In genomic region chr22:40472579-40472978, GRCh38 we compare ENCODE assay signal across 15 cellular contexts.
DNase-seq lines count a peak whose midpoint lies in the region; ATAC-seq and TF ChIP-seq lines count a peak whose summit lies in the region.
"Had no signal": no experiment of that assay in that cellular context is flagged by ENCODE, and none has a peak within 500 bp of the region (broad histone marks: within the 10 kb centered on the region; RNA-seq: fewer than 3 reads in every experiment).

No MANE protein-coding gene starts in this region.

- dilution Hi-C loops in IMR-90 (cut with HindIII; ENCODE audit: low sequenced_read_pairs, unreplicated experiment): no loop called here

- H3K23ac ChIP-seq in IMR-90 (ENCODE audit: low read depth, low read length): peak overlapping the region; percentile 53; the same call in 1 of the 2 replicates

- in situ Hi-C loops in IMR-90 (cut with MboI; ENCODE audit: low sequenced_read_pairs): no loop called here

- no peak for TF ChIP-seq CTCF in CD4-positive, alpha-beta T cell (IDR thresholded peaks at IDR 0.05)
- TF ChIP-seq CTCF in IMR-90 (conservative IDR thresholded peaks at IDR 0.05; ENCODE audit: low read depth, low read length) (no peak), osteocyte (IDR thresholded peaks at IDR 0.05) (no peak), GM10266 (IDR thresholded peaks at IDR 0.05; ENCODE audit: control insufficient read depth, insufficient read depth, low read depth, missing control alignments) (no peak)

- H3K18ac ChIP-seq in IMR-90 (ENCODE audit: low read depth, low read length): no peak overlapping the region

- peaks cover 43 to 73% of the 10 kb centered on the region in 2 experiments for H3K79me1 ChIP-seq in IMR-90 (ENCODE audit: low read depth in 1 of 2, low read length in 2 of 2)

- BruUV-seq in IMR-90 (replicated peaks; lab: Mats Ljungman, UMichigan): no TSS peak

- no CpG with 5 or more reads among the region's 1 CpG for WGBS in IMR-90 (ENCODE audit: extremely low coverage in 2 of 2, insufficient read length in 1 of 2), 2 experiments

- H4K20me1 ChIP-seq in IMR-90 (ENCODE audit: insufficient read depth, low read length): peaks cover 22% of the 10 kb centered on the region; the same call in 1 of the 2 replicates

- POLR2A ChIA-PET in CD4-positive, alpha-beta T cell (lab: Charles Lee): interaction anchor here (1.2 to 1.3 kb wide), 2 partner anchors 10 to 14 kb away, joined by 4 to 5 read pairs; no protein-coding TSS in a partner anchor
- POLR2A ChIA-PET in IMR-90 (lab: Charles Lee; ENCODE audit: unreplicated experiment): no interaction called here

- H2BK15ac ChIP-seq in IMR-90 (ENCODE audit: low read depth, low read length): no peak overlapping the region

- no peaks in the 10 kb centered on the region for H3K9me3 ChIP-seq in CD4-positive, alpha-beta T cell (ENCODE audit: control insufficient read depth, low read length)
- H3K9me3 ChIP-seq in IMR-90 (ENCODE audit: control insufficient read depth, insufficient read depth, low read length): no peaks in the 10 kb centered on the region
- H3K9me3 ChIP-seq in iPS-20b (ENCODE audit: insufficient read depth, low read depth, low read length): no peaks in the 10 kb centered on the region
- H3K9me3 ChIP-seq: BLaER1 treated with 17β-estradiol and CSF1 and Interleukin-3, amounts not matched to agents 10 nM and 100 nM had no signal

- peaks cover 3% of the 10 kb centered on the region for H3K4me1 ChIP-seq in IMR-90 (ENCODE audit: control insufficient read depth, insufficient read depth, low read length)
- H3K4me1 ChIP-seq in iPS-20b (ENCODE audit: insufficient read depth, low read length): peaks cover 15% of the 10 kb centered on the region

- H4K91ac ChIP-seq in IMR-90 (ENCODE audit: insufficient read depth, low read depth, low read length): no peak overlapping the region

- H3K4me1 Mint-ChIP-seq in CD4-positive, alpha-beta T cell (ENCODE audit: low read depth): peaks cover 46% of the 10 kb centered on the region
- H3K4me1 Mint-ChIP-seq in osteocyte (ENCODE audit: unreplicated experiment): peaks cover 19% of the 10 kb centered on the region

- peak overlapping the region; percentile 63 for H3K27ac Mint-ChIP-seq in CD4-positive, alpha-beta T cell
- H3K27ac Mint-ChIP-seq in osteocyte (ENCODE audit: unreplicated experiment): peak overlapping the region; percentile 73

- intact Hi-C loops in CD4-positive, alpha-beta T cell (cut with DNase I, micrococcal nuclease): no loop called here
- intact Hi-C loops in IMR-90 (cut with micrococcal nuclease): no loop called here

- no peak for DNase-seq in CD4-positive, alpha-beta T cell
- no peak for DNase-seq in IMR-90
- DNase-seq in osteocyte (ENCODE audit: extremely low spot score, unreplicated experiment): no peak
- no peak for DNase-seq in stimulated activated naive CD4-positive, alpha-beta T cell treated with Interleukin-2 at 50 U/mL for 16 hours (lab: John Stamatoyannopoulos, UW)
- no peak for DNase-seq in GM10266 (ENCODE audit: extremely low spot score)
- DNase-seq: 8988T; ACHN; CD4-positive, CD25-positive, alpha-beta regulatory T cell; DMS79; EL had no signal

- no peak overlapping the region for H3K4me3 Mint-ChIP-seq in CD4-positive, alpha-beta T cell
- H3K4me3 Mint-ChIP-seq in osteocyte (ENCODE audit: unreplicated experiment): no peak overlapping the region
- H3K4me3 Mint-ChIP-seq: CD4-positive, CD25-positive, alpha-beta regulatory T cell had no signal

- H2AK5ac ChIP-seq in IMR-90 (ENCODE audit: low read depth, low read length): no peak overlapping the region

- H2BK120ac ChIP-seq in IMR-90 (ENCODE audit: low read depth, low read length): no peak overlapping the region

- no peak overlapping the region for H3K4me2 ChIP-seq in IMR-90 (ENCODE audit: low read depth, low read length)
- H3K4me2 ChIP-seq: BLaER1 treated with 17β-estradiol and CSF1 and Interleukin-3, amounts not matched to agents 10 nM and 100 nM had no signal

- H3K27me3 ChIP-seq in CD4-positive, alpha-beta T cell (ENCODE audit: control insufficient read depth, insufficient read depth, low read length): no peaks in the 10 kb centered on the region
- H3K27me3 ChIP-seq in IMR-90 (ENCODE audit: control insufficient read depth, insufficient read depth, low read length) (no peaks in the 10 kb centered on the region), iPS-20b (ENCODE audit: insufficient read depth, low read length) (no peaks in the 10 kb centered on the region)
- H3K27me3 ChIP-seq: BLaER1 treated with 17β-estradiol and CSF1 and Interleukin-3, amounts not matched to agents 10 nM and 100 nM had no signal

- H3K36me3 Mint-ChIP-seq in CD4-positive, alpha-beta T cell (ENCODE audit: low read depth): no peaks in the 10 kb centered on the region
- H3K36me3 Mint-ChIP-seq in osteocyte (ENCODE audit: unreplicated experiment): peaks cover 2% of the 10 kb centered on the region
- H3K36me3 Mint-ChIP-seq: CD4-positive, CD25-positive, alpha-beta regulatory T cell had no signal

- no peak overlapping the region for H2AK9ac ChIP-seq in IMR-90 (replicated peaks; ENCODE audit: low read depth, low read length, poor library complexity)

- H3K36me3 ChIP-seq in IMR-90 (ENCODE audit: control insufficient read depth, insufficient read depth, low read length) (peaks cover 3% of the 10 kb centered on the region; the same call in 1 of the 2 replicates), iPS-20b (ENCODE audit: insufficient read depth, low read depth, low read length) (no peaks in the 10 kb centered on the region)

- peaks cover 2% of the 10 kb centered on the region; the same call in 1 of the 2 replicates for H3K9me1 ChIP-seq in IMR-90 (ENCODE audit: insufficient read depth, low read length)

- H3K4me3 ChIP-seq in IMR-90 (ENCODE audit: insufficient read depth, low read depth, low read length): no peak overlapping the region
- 0 out of 2 replicates have a peak overlapping the region, but pooled peaks have one; percentile 37 for H3K4me3 ChIP-seq in iPS-20b (ENCODE audit: low read length)
- H3K4me3 ChIP-seq: BLaER1 treated with 17β-estradiol and CSF1 and Interleukin-3, amounts not matched to agents 10 nM and 100 nM had no signal

- H3K27me3 Mint-ChIP-seq in CD4-positive, alpha-beta T cell: no peaks in the 10 kb centered on the region
- no peaks in the 10 kb centered on the region for H3K27me3 Mint-ChIP-seq in osteocyte (ENCODE audit: unreplicated experiment)
- H3K27me3 Mint-ChIP-seq: CD4-positive, CD25-positive, alpha-beta regulatory T cell had no signal

- no peak for ATAC-seq in CD4-positive, alpha-beta T cell (ENCODE audit: poor library complexity)
- ATAC-seq in IMR-90 (ENCODE audit: low read depth) (no peak), HG03108 (IDR thresholded peaks at IDR 0.05; ENCODE audit: unreplicated experiment) (no peak), HG02610 (IDR thresholded peaks at IDR 0.05; ENCODE audit: unreplicated experiment) (no peak)
- ATAC-seq: HCT116 had no signal

- no peak overlapping the region for H4K8ac ChIP-seq in IMR-90 (ENCODE audit: low read depth in 2 of 2, low read length in 2 of 2)

- no peak for TF ChIP-seq RAD21 in IMR-90 (IDR thresholded peaks at IDR 0.05; ENCODE audit: low read length)

- CTCF ChIA-PET in CD4-positive, alpha-beta T cell (lab: Charles Lee): interaction anchor here (2.9 kb wide), 1 partner anchor 36 kb away, joined by 8 read pairs; no protein-coding TSS in a partner anchor
- CTCF ChIA-PET in IMR-90 (lab: Yijun Ruan, JAX): no interaction called here

- H3K4ac ChIP-seq in IMR-90 (ENCODE audit: low read depth, low read length): no peak overlapping the region; the same call in 1 of the 2 replicates

- no peak overlapping the region for H3K9ac ChIP-seq in IMR-90 (ENCODE audit: low read depth, low read length)
- no peak overlapping the region for H3K9ac ChIP-seq in iPS-20b (ENCODE audit: low read depth, low read length)
- H3K9ac ChIP-seq: BLaER1 treated with 17β-estradiol and CSF1 and Interleukin-3, amounts not matched to agents 10 nM and 100 nM had no signal

- H3K14ac ChIP-seq in IMR-90 (replicated peaks; ENCODE audit: low read depth, low read length): no peak overlapping the region

- H3K9me3 Mint-ChIP-seq in CD4-positive, alpha-beta T cell: no peaks in the 10 kb centered on the region
- H3K9me3 Mint-ChIP-seq in osteocyte (ENCODE audit: unreplicated experiment): no peaks in the 10 kb centered on the region

- no peak overlapping the region for H2AFZ ChIP-seq in IMR-90 (replicated peaks; ENCODE audit: low read length, poor library complexity)

- H4K5ac ChIP-seq in IMR-90 (ENCODE audit: low read depth, low read length): no peak overlapping the region

- no peak for TF ChIP-seq POLR2A in IMR-90 (IDR thresholded peaks at IDR 0.05; ENCODE audit: low read depth, low read length)

- peak overlapping the region; percentile 29 for H2BK5ac ChIP-seq in IMR-90 (ENCODE audit: low read depth, low read length, poor library complexity, severe bottlenecking)

- H3K56ac ChIP-seq in IMR-90 (ENCODE audit: extremely low read depth, insufficient read depth, low read length): no peak overlapping the region

- H3K27ac ChIP-seq in CD4-positive, alpha-beta T cell (ENCODE audit: low read depth, low read length): no peak overlapping the region
- H3K27ac ChIP-seq in IMR-90 (ENCODE audit: insufficient read depth, low read length) (no peak overlapping the region), iPS-20b (ENCODE audit: low read length) (no peak overlapping the region)
- H3K27ac ChIP-seq: BLaER1 treated with 17β-estradiol and CSF1 and Interleukin-3, amounts not matched to agents 10 nM and 100 nM had no signal

- H2BK20ac ChIP-seq in IMR-90 (ENCODE audit: low read depth, low read length): no peak overlapping the region

TF ChIP-seq in IMR-90, 13 proteins besides CTCF, POLR2A, EP300 and RAD21:
- TF ChIP-seq RFX5 (IDR thresholded peaks at IDR 0.05; ENCODE audit: low read depth, low read length): no peak
- no peak for TF ChIP-seq MXI1 (IDR thresholded peaks at IDR 0.05; ENCODE audit: borderline replicate concordance, low read depth, low read length)
